21 cellular contexts compared by ENCODE assay signal in the genomic region with DNA sequence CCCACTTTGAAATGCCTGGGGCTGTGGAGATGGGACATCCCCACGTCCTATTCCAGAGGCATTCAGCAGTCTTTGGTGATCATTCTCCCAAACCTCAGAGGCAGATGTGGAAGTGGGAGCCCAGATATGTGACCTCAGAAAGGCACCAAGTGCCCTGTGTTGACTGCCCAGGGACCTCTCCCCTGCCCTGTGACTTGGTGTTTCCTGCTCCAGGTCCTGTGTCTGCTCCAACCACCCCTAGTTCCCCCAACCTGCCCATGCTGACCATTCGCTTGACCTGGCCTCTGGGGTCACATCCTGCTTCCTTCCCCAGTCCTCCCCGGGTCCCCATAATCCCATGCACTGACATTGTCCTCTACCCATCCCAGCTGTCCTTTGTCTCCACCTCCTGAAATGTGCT. TPM values are rescaled to one million over a fixed set of nuclear protein-coding genes. Genes with fewer than 3 reads are reported as not detected.
DNase-seq lines count a peak whose midpoint lies in the region; ATAC-seq, FAIRE-seq and TF ChIP-seq lines count a peak whose summit lies in the region.
"Had no signal": no experiment of that assay in that cellular context is flagged by ENCODE, and none has a peak within 500 bp of the region (broad histone marks: within the 10 kb centered on the region; RNA-seq: fewer than 3 reads in every experiment).

No MANE protein-coding gene starts in this region.

- TF ChIP-seq CTCF in HepG2 (CRISPR knock-in tag; IDR thresholded peaks at IDR 0.05) (no peak), right lobe of liver (IDR thresholded peaks at IDR 0.05) (no peak), coronary artery (IDR thresholded peaks at IDR 0.05) (no peak), osteocyte (IDR thresholded peaks at IDR 0.05) (no peak), stomach (IDR thresholded peaks at IDR 0.05) (no peak), left lung (IDR thresholded peaks at IDR 0.05) (no peak)

- H3K36me3 ChIP-seq in HepG2 (replicated peaks in 1 of 2; ENCODE audit: control insufficient read depth in 1 of 2, insufficient read depth in 2 of 2, low read length in 2 of 2) (no peaks in the 10 kb centered on the region), right lobe of liver (no peaks in the 10 kb centered on the region), stomach (no peaks in the 10 kb centered on the region), left lung (no peaks in the 10 kb centered on the region)
- H3K36me3 ChIP-seq: BLaER1 treated with 17β-estradiol and CSF1 and Interleukin-3, amounts not matched to agents 10 nM and 100 nM had no signal

- peaks cover 7% of the 10 kb centered on the region for H3K27me3 Mint-ChIP-seq in osteocyte (ENCODE audit: unreplicated experiment)

- H3K9me3 ChIP-seq in HepG2 (ENCODE audit: low read length) (no peaks in the 10 kb centered on the region), right lobe of liver (no peaks in the 10 kb centered on the region), stomach (no peaks in the 10 kb centered on the region), left lung (no peaks in the 10 kb centered on the region)
- H3K9me3 ChIP-seq: BLaER1 treated with 17β-estradiol and CSF1 and Interleukin-3, amounts not matched to agents 10 nM and 100 nM had no signal

- TF ChIP-seq POLR2A in HepG2 (IDR thresholded peaks at IDR 0.05; ENCODE audit: insufficient read depth in 1 of 2, low read depth in 2 of 2, low read length in 2 of 2), result no peak
- TF ChIP-seq POLR2A in right lobe of liver (IDR thresholded peaks at IDR 0.05), result no peak
- TF ChIP-seq POLR2A in stomach (IDR thresholded peaks at IDR 0.05), result no peak

- 27% methylated on average over 3 of the region's 3 CpGs for WGBS in HepG2 (ENCODE audit: low lambda C conversion rate)
- 17% methylated on average over 1 of the region's 3 CpGs for WGBS in right lobe of liver (ENCODE audit: insufficient coverage, low coverage, low lambda C conversion rate, missing lambda C conversion rate)
- 57 to 74% (median 65%) methylated on average over 3 of the region's 3 CpGs for WGBS in stomach, 5 donors

- in situ Hi-C loops in HepG2 (cut with HindIII; ENCODE audit: extremely low pct_ligation_motif_present, low pct_unique_long_range_greater_than_20kb), result loop anchor here (5.0 kb wide), 1 partner anchor 271 kb away; no protein-coding TSS in a partner anchor

- H3K79me2 ChIP-seq in HepG2 (ENCODE audit: insufficient read depth, low read length), result no peaks in the 10 kb centered on the region

- no TSS peak for BruUV-seq in HepG2 (replicated peaks; lab: Mats Ljungman, UMichigan)

- no peak for TF ChIP-seq RAD21 in HepG2 (CRISPR knock-in tag; IDR thresholded peaks at IDR 0.05)

- H3K9me3 Mint-ChIP-seq in osteocyte (ENCODE audit: unreplicated experiment), result no peaks in the 10 kb centered on the region
- H3K9me3 Mint-ChIP-seq: CD8-positive, alpha-beta T cell had no signal

- H3K4me1 ChIP-seq in HepG2 (ENCODE audit: insufficient read depth, low read length), result peaks cover 41% of the 10 kb centered on the region
- H3K4me1 ChIP-seq in right lobe of liver, result peaks cover 0 to 41% (median 14%) of the 10 kb centered on the region in 4 donors
- peaks cover 0 to 8% (median 7%) of the 10 kb centered on the region in 4 donors for H3K4me1 ChIP-seq in stomach
- H3K4me1 ChIP-seq in left lung, result peaks cover 0 to 7% of the 10 kb centered on the region in 2 donors

- no peaks in the 10 kb centered on the region for H3K36me3 Mint-ChIP-seq in osteocyte (ENCODE audit: unreplicated experiment)
- H3K36me3 Mint-ChIP-seq: CD8-positive, alpha-beta T cell had no signal

- TF ChIP-seq EP300 in HepG2 (IDR thresholded peaks at IDR 0.05; ENCODE audit: low read depth in 2 of 2, low read length in 2 of 2) (no peak), HepG2 (CRISPR knock-in tag; IDR thresholded peaks at IDR 0.05; ENCODE audit: borderline replicate concordance) (no peak), stomach (IDR thresholded peaks at IDR 0.05) (no peak)

- POLR2A ChIA-PET in HepG2 (lab: Yijun Ruan, JAX), result no interaction called here

- no peak overlapping the region for H3K27ac ChIP-seq in HepG2 (ENCODE audit: extremely low read length, insufficient read depth, low read length)
- H3K27ac ChIP-seq in right lobe of liver, result no peak overlapping the region
- H3K27ac ChIP-seq in coronary artery, result no peak overlapping the region
- H3K27ac ChIP-seq in stomach, result no peak overlapping the region
- H3K27ac ChIP-seq in left lung, result no peak overlapping the region
- H3K27ac ChIP-seq: BLaER1 treated with 17β-estradiol and CSF1 and Interleukin-3, amounts not matched to agents 10 nM and 100 nM had no signal

- CTCF ChIA-PET in HepG2 (lab: Yijun Ruan, JAX; ENCODE audit: low intra/inter-chr PET ratio, low total read pairs), result interaction anchor here (2.1 to 3.5 kb wide), 2 partner anchors 208 to 271 kb away, joined by 9 to 20 read pairs; no protein-coding TSS in a partner anchor

- peaks cover 21% of the 10 kb centered on the region for H3K4me1 Mint-ChIP-seq in osteocyte (ENCODE audit: unreplicated experiment)

- DNase-seq in HepG2 (ENCODE audit: low spot score) (no peak), right lobe of liver (no peak), coronary artery (ENCODE audit: low spot score) (peak; percentile 71), osteocyte (ENCODE audit: extremely low spot score, unreplicated experiment) (peak; percentile 38), stomach (no peak), left lung (no peak), HPDE6-E6E7 (ENCODE audit: extremely low spot score) (no peak)
- DNase-seq: DMS53, EL, KBM-7, NCI-H187, NCI-H2107, NCI-H226, NCI-H524 treated with DMSO at 0.1 percent for 48 hours, PC-3, RPMI8226 had no signal

- H3K4me3 Mint-ChIP-seq in osteocyte (ENCODE audit: unreplicated experiment), result no peak overlapping the region
- H3K4me3 Mint-ChIP-seq: CD8-positive, alpha-beta T cell had no signal

- H4K20me1 ChIP-seq in HepG2 (ENCODE audit: insufficient read depth, low read length), result no peaks in the 10 kb centered on the region
- H4K20me1 ChIP-seq: BLaER1 treated with 17β-estradiol and CSF1 and Interleukin-3, amounts not matched to agents 10 nM and 100 nM had no signal

- H3K27ac Mint-ChIP-seq in osteocyte (ENCODE audit: unreplicated experiment), result no peak overlapping the region
- H3K27ac Mint-ChIP-seq: CD8-positive, alpha-beta T cell had no signal

- H3K4me2 ChIP-seq in HepG2 (ENCODE audit: low read depth, low read length), result peak overlapping the region; percentile 55
- H3K4me2 ChIP-seq: BLaER1 treated with 17β-estradiol and CSF1 and Interleukin-3, amounts not matched to agents 10 nM and 100 nM had no signal

- no peak overlapping the region for H3K9ac ChIP-seq in HepG2 (ENCODE audit: insufficient read depth, low read depth, low read length)
- H3K9ac ChIP-seq: BLaER1 treated with 17β-estradiol and CSF1 and Interleukin-3, amounts not matched to agents 10 nM and 100 nM had no signal

- ATAC-seq in HepG2 (peak; percentile 15), right lobe of liver (no peak), left lung (no peak)
- ATAC-seq: CD8-positive, alpha-beta T cell; GM12878; HCT116; PC-3 had no signal

- peaks cover 0 to 7% of the 10 kb centered on the region in 2 experiments; a peak in 1 of 5 replicates for H3K27me3 ChIP-seq in HepG2 (ENCODE audit: control insufficient read depth in 1 of 2, insufficient read depth in 2 of 2, low read length in 2 of 2)
- H3K27me3 ChIP-seq in right lobe of liver, result no peaks in the 10 kb centered on the region
- H3K27me3 ChIP-seq in stomach, result peaks cover 0 to 52% (median 18%) of the 10 kb centered on the region in 3 donors
- peaks cover 0 to 47% of the 10 kb centered on the region in 2 donors for H3K27me3 ChIP-seq in left lung

- no peak overlapping the region for H3K4me3 ChIP-seq in HepG2 (replicated peaks in 1 of 3; ENCODE audit: insufficient read depth in 1 of 3, low read depth in 2 of 3, low read length in 3 of 3)
- H3K4me3 ChIP-seq in right lobe of liver, result no peak overlapping the region
- H3K4me3 ChIP-seq in coronary artery, result no peak overlapping the region
- H3K4me3 ChIP-seq in stomach, result no peak overlapping the region
- no peak overlapping the region for H3K4me3 ChIP-seq in left lung
- H3K4me3 ChIP-seq: BLaER1 treated with 17β-estradiol and CSF1 and Interleukin-3, amounts not matched to agents 10 nM and 100 nM; GM12878 had no signal

- intact Hi-C loops in HepG2 (cut with micrococcal nuclease; ENCODE audit: unreplicated experiment), result no loop called here
- intact Hi-C loops in right lobe of liver (cut with DNase I), result loop anchor here in 1 of 2 donors (10.0 kb wide), 2 partner anchors 204 to 264 kb away; no protein-coding TSS in a partner anchor
- intact Hi-C loops in stomach (cut with DNase I; ENCODE audit: low total_unique reads), result no loop called here
- intact Hi-C loops in left lung (cut with DNase I), result no loop called here

- H2AFZ ChIP-seq in HepG2 (ENCODE audit: low read length), result no peak overlapping the region

- no peak for FAIRE-seq in HepG2 (lab: Jason Lieb, UNC)
- FAIRE-seq: GM12878, GM19239 had no signal

RNA-seq across cellular contexts. Expression of gene CYP26A1, which starts 7.6 kb away (rescaled TPM):
- total RNA-seq in HepG2 (2016; rRNA removed; fragmentation: Illumina TruSeq; extraction: Trizol), result not detected in 2 replicates
- not detected in 2 replicates for total RNA-seq in HepG2 (2016; cell fraction: cytosol; rRNA removed; fragmentation: Illumina TruSeq; extraction: Trizol; ENCODE audit: low read depth)
- total RNA-seq in HepG2 (2016; cell fraction: insoluble cytoplasmic fraction; rRNA removed; fragmentation: Illumina TruSeq; extraction: Trizol), result not detected in 2 replicates
- not detected in 2 replicates for total RNA-seq in HepG2 (2016; cell fraction: membrane; rRNA removed; fragmentation: Illumina TruSeq; extraction: Trizol)
- not detected in 2 replicates for total RNA-seq in HepG2 (2016; cell fraction: nucleus; rRNA removed; fragmentation: Illumina TruSeq; extraction: Trizol)
- polyA plus RNA-seq in HepG2 (2011; rRNA removed), result 0.15 and 0.31 TPM in 2 replicates
- 0.14 and 0.48 TPM in 2 replicates for polyA plus RNA-seq in HepG2 (2011; cell fraction: cytosol; rRNA removed)
- 1.4 and 1.6 TPM in 2 replicates for polyA plus RNA-seq in HepG2 (2011; cell fraction: nucleus; rRNA removed)
- not detected in 2 replicates for polyA plus RNA-seq in HepG2 (2012)
- not detected in 2 replicates for polyA plus RNA-seq in HepG2 (2016; cell fraction: cytosol; fragmentation: Illumina TruSeq; extraction: Trizol; ENCODE audit: low read depth)
- polyA plus RNA-seq in HepG2 (2016; cell fraction: insoluble cytoplasmic fraction; fragmentation: Illumina TruSeq; extraction: Trizol; ENCODE audit: low read depth), result not detected in 2 replicates
- polyA plus RNA-seq in HepG2 (2016; cell fraction: membrane; fragmentation: Illumina TruSeq; extraction: Trizol; ENCODE audit: low read depth), result not detected in 2 replicates
- polyA plus RNA-seq in HepG2 (2016; cell fraction: nucleus; fragmentation: Illumina TruSeq; extraction: Trizol; ENCODE audit: insufficient read depth, low read depth), result not detected in 2 replicates
- polyA minus RNA-seq in HepG2 (2011; rRNA and poly(A)+ RNA removed; ENCODE audit: low replicate concordance), result 0.20 TPM in 1 of 2 replicates, not detected in the other
- not detected in 2 replicates for polyA minus RNA-seq in HepG2 (2011; cell fraction: cytosol; rRNA and poly(A)+ RNA removed)
- polyA minus RNA-seq in HepG2 (2011; cell fraction: nucleus; rRNA and poly(A)+ RNA removed), result 0.13 TPM in 1 of 2 replicates, not detected in the other
- 10 to 100 TPM in 3 of 6 experiments, under 1 TPM in 1, not detected in 2; 0.95 to 53.1 (median 12.6) TPM for total RNA-seq in right lobe of liver
- not detected in 2 replicates for total RNA-seq in osteocyte
- not detected for total RNA-seq in stomach
- under 1 TPM in 1 of 3 donors, not detected in 2; 0.15 TPM for polyA plus RNA-seq in stomach
- total RNA-seq in left lung, result under 1 TPM in 1 of 2 donors, not detected in 1; 0.21 TPM
- total RNA-seq: CD8-positive, alpha-beta T cell; GM12878 had no signal
- polyA plus RNA-seq: GM12878 had no signal

RNA-seq across cellular contexts. Expression of gene CYP26C1, which starts 20.7 kb away (rescaled TPM):
- total RNA-seq in HepG2 (2016; rRNA removed; fragmentation: Illumina TruSeq; extraction: Trizol) (0.02 TPM in 1 of 2 replicates, not detected in the other), right lobe of liver (under 1 TPM in 3 of 6 experiments, not detected in 3; 0.07 to 0.12 (median 0.10) TPM), osteocyte (0.08 TPM in 1 of 2 replicates, not detected in the other), stomach (1 to 10 TPM in 1 of 5 donors, not detected in 4; 7.0 TPM), left lung (under 1 TPM; 0.09 to 0.42 TPM)
- not detected in 2 replicates for total RNA-seq in HepG2 (2016; cell fraction: cytosol; rRNA removed; fragmentation: Illumina TruSeq; extraction: Trizol; ENCODE audit: low read depth)
- 0.02 TPM in 1 of 2 replicates, not detected in the other for total RNA-seq in HepG2 (2016; cell fraction: insoluble cytoplasmic fraction; rRNA removed; fragmentation: Illumina TruSeq; extraction: Trizol)
- total RNA-seq in HepG2 (2016; cell fraction: membrane; rRNA removed; fragmentation: Illumina TruSeq; extraction: Trizol), result not detected in 2 replicates
- total RNA-seq in HepG2 (2016; cell fraction: nucleus; rRNA removed; fragmentation: Illumina TruSeq; extraction: Trizol), result 0.12 and 0.19 TPM in 2 replicates
- polyA plus RNA-seq in HepG2 (2011; rRNA removed) (not detected in 2 replicates), stomach (not detected)
- not detected in 2 replicates for polyA plus RNA-seq in HepG2 (2011; cell fraction: cytosol; rRNA removed)
- 0.35 and 0.42 TPM in 2 replicates for polyA plus RNA-seq in HepG2 (2011; cell fraction: nucleus; rRNA removed)
- not detected in 2 replicates for polyA plus RNA-seq in HepG2 (2012)
- polyA plus RNA-seq in HepG2 (2016; cell fraction: cytosol; fragmentation: Illumina TruSeq; extraction: Trizol; ENCODE audit: low read depth), result not detected in 2 replicates
- polyA plus RNA-seq in HepG2 (2016; cell fraction: insoluble cytoplasmic fraction; fragmentation: Illumina TruSeq; extraction: Trizol; ENCODE audit: low read depth), result not detected in 2 replicates
- not detected in 2 replicates for polyA plus RNA-seq in HepG2 (2016; cell fraction: membrane; fragmentation: Illumina TruSeq; extraction: Trizol; ENCODE audit: low read depth)
- not detected in 2 replicates for polyA plus RNA-seq in HepG2 (2016; cell fraction: nucleus; fragmentation: Illumina TruSeq; extraction: Trizol; ENCODE audit: insufficient read depth, low read depth)
- 0.07 and 0.26 TPM in 2 replicates for polyA minus RNA-seq in HepG2 (2011; rRNA and poly(A)+ RNA removed; ENCODE audit: low replicate concordance)
- not detected in 2 replicates for polyA minus RNA-seq in HepG2 (2011; cell fraction: cytosol; rRNA and poly(A)+ RNA removed)
- polyA minus RNA-seq in HepG2 (2011; cell fraction: nucleus; rRNA and poly(A)+ RNA removed), result 0.87 and 1.5 TPM in 2 replicates
- total RNA-seq: PC-3 had no signal
- polyA plus RNA-seq: GM12878 had no signal

Comparison
In these comparisons a context has a peak if more than half of its experiments do, and no peak if none do; other contexts are left out.
1. DNase-seq: peak in coronary artery (single experiment) and osteocyte (single experiment); none in HepG2 (single experiment), right lobe of liver (0 of 3), stomach (single experiment), left lung (0 of 2) and HPDE6-E6E7 (single experiment).